In the genomic region with DNA sequence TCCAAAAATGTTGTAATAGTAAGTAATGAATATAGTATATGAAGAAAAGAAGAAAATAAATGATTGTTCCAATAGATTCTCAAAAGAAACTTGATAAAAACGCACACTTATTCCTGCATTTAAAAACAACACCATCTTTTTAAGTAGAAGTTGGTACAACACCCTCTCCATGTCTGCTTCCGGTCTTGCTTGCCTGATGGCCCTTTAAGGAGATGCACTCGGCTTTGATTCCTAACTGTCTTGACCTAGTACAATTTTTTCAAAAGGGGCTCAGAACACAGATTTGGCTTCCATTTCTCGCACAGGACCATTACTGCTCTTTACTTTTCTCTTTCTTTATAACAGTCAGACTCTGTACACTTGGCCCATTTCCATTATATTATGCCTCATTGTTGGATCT, we compare ENCODE assay signal across 19 cellular contexts. TPM values are rescaled to one million over a fixed set of nuclear protein-coding genes. Genes with fewer than 3 reads are reported as not detected.
DNase-seq lines count a peak whose midpoint lies in the region; ATAC-seq and TF ChIP-seq lines count a peak whose summit lies in the region.
"Had no signal": no experiment of that assay in that cellular context is flagged by ENCODE, and none has a peak within 500 bp of the region (broad histone marks: within the 10 kb centered on the region; RNA-seq: fewer than 3 reads in every experiment).

No MANE protein-coding gene starts in this region.

- ATAC-seq in Right ventricle myocardium superior (ENCODE audit: poor library complexity): no peak
- ATAC-seq in sciatic nerve: peak; percentile 56
- ATAC-seq in GM19023 (IDR thresholded peaks at IDR 0.05; ENCODE audit: unreplicated experiment): no peak
- ATAC-seq: CD8-positive, alpha-beta T cell; GM12878; GM23338 had no signal

- H3K4me3 ChIP-seq in left ventricle myocardium inferior (no peak overlapping the region), adipocyte (ENCODE audit: low read length) (peak overlapping the region; percentile 57)
- H3K4me3 ChIP-seq: BLaER1 treated with 17β-estradiol and CSF1 and Interleukin-3, amounts not matched to agents 10 nM and 100 nM; GM12878; GM23338 had no signal

- H3K4me1 ChIP-seq in left ventricle myocardium inferior (no peaks in the 10 kb centered on the region), adipocyte (ENCODE audit: control insufficient read depth, insufficient read depth, low read length) (peaks cover 10% of the 10 kb centered on the region)

- DNase-seq in left ventricle myocardium inferior (no peak), Right ventricle myocardium superior (no peak), adipocyte (ENCODE audit: low read depth) (no peak), sciatic nerve (ENCODE audit: low spot score) (no peak), T1000 (lab: John Stamatoyannopoulos, UW) (no peak), GM13977 (ENCODE audit: low spot score) (no peak)
- DNase-seq: 8988T; Calu3; CD8-positive, alpha-beta T cell; DMS79 treated with DMSO at 0.1 percent for 48 hours; GF-D8; HCEC 1CT had no signal

- TF ChIP-seq CTCF in left ventricle myocardium inferior (IDR thresholded peaks at IDR 0.05; ENCODE audit: borderline replicate concordance): no peak
- no peak for TF ChIP-seq CTCF in GM13977 (IDR thresholded peaks at IDR 0.05; ENCODE audit: extremely low read depth, insufficient read depth, missing control alignments)

- peak overlapping the region; percentile 57 for H3K27ac ChIP-seq in left ventricle myocardium inferior (replicated peaks)
- H3K27ac ChIP-seq: BLaER1 treated with 17β-estradiol and CSF1 and Interleukin-3, amounts not matched to agents 10 nM and 100 nM had no signal

- in situ Hi-C loops in GM13977 (cut with MboI; ENCODE audit: low pct_unique_long_range_greater_than_20kb, low sequenced_read_pairs, unreplicated experiment): no loop called here

- no peaks in the 10 kb centered on the region for H3K36me3 ChIP-seq in left ventricle myocardium inferior
- H3K36me3 ChIP-seq in adipocyte (ENCODE audit: control insufficient read depth, insufficient read depth, low read length, severe bottlenecking): no peaks in the 10 kb centered on the region
- H3K36me3 ChIP-seq: BLaER1 treated with 17β-estradiol and CSF1 and Interleukin-3, amounts not matched to agents 10 nM and 100 nM had no signal

- H3K9me3 ChIP-seq in left ventricle myocardium inferior (replicated peaks) (no peaks in the 10 kb centered on the region), adipocyte (ENCODE audit: control insufficient read depth, low read length) (no peaks in the 10 kb centered on the region)
- H3K9me3 ChIP-seq: BLaER1 treated with 17β-estradiol and CSF1 and Interleukin-3, amounts not matched to agents 10 nM and 100 nM had no signal

- H3K27me3 ChIP-seq in left ventricle myocardium inferior (ENCODE audit: low read depth) (no peaks in the 10 kb centered on the region), adipocyte (replicated peaks; ENCODE audit: control insufficient read depth, insufficient read depth, low read length) (no peaks in the 10 kb centered on the region)
- H3K27me3 ChIP-seq: BLaER1 treated with 17β-estradiol and CSF1 and Interleukin-3, amounts not matched to agents 10 nM and 100 nM had no signal

- intact Hi-C loops in left ventricle myocardium inferior (cut with micrococcal nuclease): no loop called here
- intact Hi-C loops in Right ventricle myocardium superior (cut with DNase I): loop anchor here (10.0 kb wide), 1 partner anchor 93 kb away; no protein-coding TSS in a partner anchor
- intact Hi-C loops in sciatic nerve (cut with DNase I): no loop called here

- no peak overlapping the region for H3K9ac ChIP-seq in adipocyte (ENCODE audit: low read length)
- H3K9ac ChIP-seq: BLaER1 treated with 17β-estradiol and CSF1 and Interleukin-3, amounts not matched to agents 10 nM and 100 nM had no signal

RNA-seq across cellular contexts. Expression of gene CLCA1, which starts 9.0 kb away (rescaled TPM):
- 0.05 TPM for total RNA-seq in left ventricle myocardium inferior
- total RNA-seq in Right ventricle myocardium superior: not detected
- total RNA-seq in sciatic nerve: not detected
- total RNA-seq: A673; B cell; Calu3; CD8-positive, alpha-beta T cell; GM23338; HT-29 had no signal

RNA-seq across cellular contexts. Expression of gene CLCA2, which starts 53.8 kb away (rescaled TPM):
- not detected for total RNA-seq in left ventricle myocardium inferior
- not detected for total RNA-seq in Right ventricle myocardium superior
- not detected for total RNA-seq in sciatic nerve
- total RNA-seq: A673; B cell; Calu3; CD8-positive, alpha-beta T cell; GM12878; GM23338; HT-29 had no signal
